22 cellular contexts compared by ENCODE assay signal in the genomic region with DNA sequence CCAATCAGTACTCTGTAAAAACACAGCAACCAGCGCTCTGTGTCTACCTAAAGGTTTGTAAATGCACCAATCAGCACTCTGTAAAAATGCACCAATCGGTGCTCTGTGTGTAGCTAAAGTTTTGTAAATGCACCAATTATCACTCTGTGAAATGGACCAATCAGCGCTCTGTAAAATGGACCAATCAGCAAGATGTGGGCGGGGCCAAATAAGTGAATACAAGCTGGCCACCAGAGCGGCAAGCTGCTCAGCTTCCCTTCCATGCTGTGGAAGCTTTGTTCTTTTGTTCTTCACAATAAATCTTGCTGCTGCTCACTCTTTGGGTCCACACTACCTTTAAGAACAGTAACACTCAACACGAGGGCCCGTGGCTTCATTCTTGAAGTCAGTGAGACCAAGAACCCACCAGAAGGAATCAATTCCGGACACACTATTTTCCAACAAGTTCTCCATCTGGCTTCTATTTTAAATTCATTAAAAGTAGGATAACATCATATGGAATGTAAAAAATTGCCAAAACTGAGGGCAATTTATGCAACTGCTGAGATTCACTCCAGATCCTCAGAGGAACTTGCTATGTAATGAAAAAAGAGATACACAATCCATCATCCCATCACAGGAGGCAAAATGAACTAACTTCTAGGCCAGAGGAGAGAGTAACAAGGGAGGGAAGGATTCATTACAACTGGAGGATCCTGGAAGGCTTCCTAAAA.
"Had no signal": no experiment of that assay in that cellular context is flagged by ENCODE, and none has a peak within 500 bp of the region (broad histone marks: within the 10 kb centered on the region; RNA-seq: fewer than 3 reads in every experiment).

No MANE protein-coding gene starts in this region.

- H3K9me3 ChIP-seq: esophagus squamous epithelium, thyroid gland had no signal

- H3K4me3 ChIP-seq: esophagus squamous epithelium, lung, thyroid gland had no signal

- DNase-seq: activated CD8-positive, alpha-beta memory T cell treated with anti-CD3 and anti-CD28 coated beads, Interleukin-2, amount 50 U/mL, for 4 hours; activated effector memory CD4-positive, alpha-beta T cell treated with Interleukin-2 at 50 U/mL for 16 hours; activated T-cell treated with anti-CD3 and anti-CD28 coated beads, Interleukin-2, amount 50 U/mL, for 4 hours; amniotic stem cell; dermis blood vessel endothelial cell; effector memory CD4-positive, alpha-beta T cell; esophagus squamous epithelium; foreskin melanocyte; hypothalamus; islet precursor cell; midbrain; nephron progenitor cell; retina; stimulated activated CD4-positive, alpha-beta T cell treated with anti-CD3 and anti-CD28 coated beads, Interleukin-12 subunit alpha, Interleukin-12 subunit beta, amount 100 ng/mL, for 4 hours; stimulated activated CD4-positive, alpha-beta T cell treated with anti-CD3 and anti-CD28 coated beads, Interleukin-1b, Interleukin-23, amount 100 ng/mL, for 48 hours; stimulated activated naive CD4-positive, alpha-beta T cell treated with Interleukin-2 at 50 U/mL for 16 hours; T-helper 1 cell; T-helper 9 cell; thyroid gland had no signal

- H3K9me3 Mint-ChIP-seq: activated T-cell treated with anti-CD3 and anti-CD28 coated beads, Interleukin-2, amount 50 U/mL, for 4 hours had no signal

- H3K36me3 Mint-ChIP-seq: activated naive CD8-positive, alpha-beta T cell had no signal

- H3K27me3 ChIP-seq: esophagus squamous epithelium, thyroid gland had no signal

- H3K27me3 Mint-ChIP-seq: activated naive CD8-positive, alpha-beta T cell had no signal

- H3K27ac ChIP-seq: esophagus squamous epithelium, thyroid gland had no signal

- H3K4me3 Mint-ChIP-seq: activated naive CD8-positive, alpha-beta T cell; activated T-cell treated with anti-CD3 and anti-CD28 coated beads, Interleukin-2, amount 50 U/mL, for 4 hours; nephron progenitor cell had no signal

- H3K27ac Mint-ChIP-seq: activated naive CD8-positive, alpha-beta T cell; nephron progenitor cell had no signal

- ATAC-seq: activated T-cell treated with anti-CD3 and anti-CD28 coated beads, Interleukin-2, amount 50 U/mL, for 4 hours; SK-N-SH treated with all-trans-retinoic acid at 6 μM for 48 hours had no signal

- H3K36me3 ChIP-seq: esophagus squamous epithelium, thyroid gland had no signal
